In genomic region chr1:48031676-48032075, GRCh38 we compare ENCODE assay signal across 1 cellular context.
TF ChIP-seq lines count a peak whose summit lies in the region.

No MANE protein-coding gene starts in this region.

TF ChIP-seq in K562, 482 proteins besides CTCF, POLR2A, EP300 and RAD21 (continued from another document):
- TF ChIP-seq PRDM10 (IDR thresholded peaks at IDR 0.05; ENCODE audit: partially characterized antibody) (no peak), RBM34 (IDR thresholded peaks at IDR 0.05; ENCODE audit: borderline replicate concordance, insufficient read depth, low read length) (no peak)
- TF ChIP-seq, protein P1, sequence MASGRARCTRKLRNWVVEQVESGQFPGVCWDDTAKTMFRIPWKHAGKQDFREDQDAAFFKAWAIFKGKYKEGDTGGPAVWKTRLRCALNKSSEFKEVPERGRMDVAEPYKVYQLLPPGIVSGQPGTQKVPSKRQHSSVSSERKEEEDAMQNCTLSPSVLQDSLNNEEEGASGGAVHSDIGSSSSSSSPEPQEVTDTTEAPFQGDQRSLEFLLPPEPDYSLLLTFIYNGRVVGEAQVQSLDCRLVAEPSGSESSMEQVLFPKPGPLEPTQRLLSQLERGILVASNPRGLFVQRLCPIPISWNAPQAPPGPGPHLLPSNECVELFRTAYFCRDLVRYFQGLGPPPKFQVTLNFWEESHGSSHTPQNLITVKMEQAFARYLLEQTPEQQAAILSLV (tag; IDR thresholded peaks at IDR 0.05), result 0 out of 2 replicates have a peak, but pooled peaks have one; percentile 32
